ENCODE assay signal across 19 cellular contexts in the genomic region with DNA sequence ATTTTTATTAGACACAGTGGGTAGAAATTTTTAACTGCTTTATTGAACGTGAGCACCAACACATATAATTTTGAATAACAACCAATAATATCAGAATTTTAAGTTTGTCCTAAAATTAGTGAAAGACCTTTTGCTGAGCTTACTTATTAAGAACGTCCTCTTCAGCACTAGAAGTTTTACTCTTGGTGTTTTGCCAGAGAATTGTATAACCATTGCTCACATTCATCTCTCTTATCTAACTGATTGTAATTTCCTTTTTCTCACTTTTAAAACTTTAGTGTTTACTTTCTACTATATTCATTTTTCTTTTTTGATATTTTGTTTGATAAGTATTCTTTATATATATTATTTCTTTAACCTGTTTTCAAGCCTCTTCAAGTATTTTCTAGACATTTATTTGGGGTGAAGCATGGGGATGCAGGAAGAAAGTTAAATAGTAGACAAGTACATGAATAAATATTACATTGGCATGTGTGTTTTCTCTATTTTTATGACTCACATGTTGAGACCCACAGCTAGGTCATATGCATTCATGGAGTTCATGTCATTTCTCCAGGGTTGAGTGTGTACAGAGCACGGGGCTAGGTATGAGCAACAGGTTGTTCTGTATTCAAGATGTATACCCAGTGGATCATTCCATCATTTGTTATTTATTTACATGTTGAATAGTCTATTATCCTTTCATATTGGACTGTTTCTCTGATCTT.
A peak's percentile ranks its signal among the peaks of the same experiment; 100 is the strongest.
DNase-seq lines count a peak whose midpoint lies in the region; ATAC-seq and TF ChIP-seq lines count a peak whose summit lies in the region.
"Had no signal": no experiment of that assay in that cellular context is flagged by ENCODE, and none has a peak within 500 bp of the region (broad histone marks: within the 10 kb centered on the region; RNA-seq: fewer than 3 reads in every experiment).

No MANE protein-coding gene starts in this region.

- POLR2A ChIA-PET in activated CD4-positive, alpha-beta T cell treated with anti-CD3 and anti-CD28 coated beads for 36 hours (lab: Charles Lee) = no interaction called here

- no peaks in the 10 kb centered on the region for H3K4me1 ChIP-seq in hepatocyte (ENCODE audit: insufficient read depth)
- peaks cover 0 to 5% (median 4%) of the 10 kb centered on the region in 4 donors for H3K4me1 ChIP-seq in upper lobe of left lung
- no peaks in the 10 kb centered on the region for H3K4me1 ChIP-seq in psoas muscle
- H3K4me1 ChIP-seq in ascending aorta = no peaks in the 10 kb centered on the region
- H3K4me1 ChIP-seq: sigmoid colon had no signal

- no peaks in the 10 kb centered on the region for H3K79me2 ChIP-seq in hepatocyte

- TF ChIP-seq EP300 in upper lobe of left lung (IDR thresholded peaks at IDR 0.05) = no peak

- H2AFZ ChIP-seq in hepatocyte = no peak overlapping the region

- intact Hi-C loops in activated CD4-positive, alpha-beta T cell treated with anti-CD3 and anti-CD28 coated beads for 36 hours (cut with DNase I, micrococcal nuclease) = no loop called here
- intact Hi-C loops in psoas muscle (cut with DNase I) = no loop called here
- intact Hi-C loops in ascending aorta (cut with DNase I) = no loop called here

- H4K20me1 ChIP-seq in hepatocyte (ENCODE audit: insufficient read depth, poor library complexity, severe bottlenecking) = no peaks in the 10 kb centered on the region

- in situ Hi-C loops in astrocyte of the spinal cord (cut with HindIII; ENCODE audit: low sequenced_read_pairs) = no loop called here

- H3K27ac ChIP-seq in hepatocyte (peak overlapping the region; percentile 35), upper lobe of left lung (peak overlapping the region in 3 of 4 donors; percentile 15 to 45 (median 42)), psoas muscle (no peak overlapping the region), ascending aorta (no peak overlapping the region)
- H3K27ac ChIP-seq: sigmoid colon had no signal

- peak; percentile 47 for ATAC-seq in activated CD4-positive, alpha-beta T cell treated with anti-CD3 and anti-CD28 coated beads for 36 hours
- ATAC-seq in upper lobe of left lung (ENCODE audit: low FRiP score in 2 of 2) (peak; percentile 24 to 73), psoas muscle (no peak)
- ATAC-seq: K562 had no signal

- no peaks in the 10 kb centered on the region for H3K36me3 ChIP-seq in hepatocyte (replicated peaks; ENCODE audit: insufficient read depth, low read depth)
- no peaks in the 10 kb centered on the region for H3K36me3 ChIP-seq in upper lobe of left lung
- no peaks in the 10 kb centered on the region for H3K36me3 ChIP-seq in psoas muscle (ENCODE audit: insufficient read depth in 1 of 2, low read depth in 1 of 2)
- H3K36me3 ChIP-seq in ascending aorta = no peaks in the 10 kb centered on the region
- H3K36me3 ChIP-seq: sigmoid colon had no signal

- 70% methylated on average over 3 of the region's 3 CpGs for WGBS in hepatocyte (ENCODE audit: low lambda C conversion rate, missing lambda C conversion rate)
- 22 to 38% methylated on average over 3 of the region's 3 CpGs for WGBS in upper lobe of left lung, 2 donors
- WGBS in psoas muscle, 3 donors = 60 to 62% (median 61%) methylated on average over 3 of the region's 3 CpGs

- no peaks in the 10 kb centered on the region for H3K9me2 ChIP-seq in hepatocyte (replicated peaks; ENCODE audit: insufficient read depth)

- TF ChIP-seq CTCF in astrocyte of the spinal cord (IDR thresholded peaks at IDR 0.05; ENCODE audit: low read depth, low read length) (no peak), hepatocyte (IDR thresholded peaks at IDR 0.05; ENCODE audit: poor library complexity) (no peak), upper lobe of left lung (IDR thresholded peaks at IDR 0.05) (no peak), psoas muscle (IDR thresholded peaks at IDR 0.05) (no peak), ascending aorta (IDR thresholded peaks at IDR 0.05) (no peak)

- no peak overlapping the region for H3K4me2 ChIP-seq in hepatocyte

- TF ChIP-seq POLR2A in upper lobe of left lung (IDR thresholded peaks at IDR 0.05) = no peak

- no peaks in the 10 kb centered on the region for H3K27me3 ChIP-seq in hepatocyte
- H3K27me3 ChIP-seq in upper lobe of left lung = no peaks in the 10 kb centered on the region
- H3K27me3 ChIP-seq in psoas muscle (ENCODE audit: insufficient read depth in 3 of 3, low read length in 2 of 3) = no peaks in the 10 kb centered on the region
- H3K27me3 ChIP-seq in ascending aorta = no peaks in the 10 kb centered on the region
- H3K27me3 ChIP-seq: sigmoid colon had no signal

- CTCF ChIA-PET in activated CD4-positive, alpha-beta T cell treated with anti-CD3 and anti-CD28 coated beads for 36 hours (lab: Charles Lee) = interaction anchor here (1.5 kb wide), 1 partner anchor 15 kb away, joined by 4 read pairs; no protein-coding TSS in a partner anchor

- no peak overlapping the region for H3K27ac Mint-ChIP-seq in activated CD4-positive, alpha-beta T cell treated with anti-CD3 and anti-CD28 coated beads for 36 hours
- H3K27ac Mint-ChIP-seq: activated naive CD4-positive, alpha-beta T cell treated with anti-CD3 and anti-CD28 coated beads, Interleukin-2, amount 50 U/mL, for 24 hours; memory B cell had no signal

- H3K9me3 ChIP-seq in hepatocyte (ENCODE audit: low read depth) (no peaks in the 10 kb centered on the region), upper lobe of left lung (no peaks in the 10 kb centered on the region), psoas muscle (no peaks in the 10 kb centered on the region), ascending aorta (no peaks in the 10 kb centered on the region)
- H3K9me3 ChIP-seq: sigmoid colon had no signal

- H3K27me3 Mint-ChIP-seq in activated CD4-positive, alpha-beta T cell treated with anti-CD3 and anti-CD28 coated beads for 36 hours = no peaks in the 10 kb centered on the region

- H3K4me3 ChIP-seq in astrocyte of the spinal cord (ENCODE audit: low read depth, low read length) = no peak overlapping the region
- no peak overlapping the region for H3K4me3 ChIP-seq in hepatocyte
- H3K4me3 ChIP-seq in upper lobe of left lung = no peak overlapping the region
- no peak overlapping the region for H3K4me3 ChIP-seq in psoas muscle
- no peak overlapping the region for H3K4me3 ChIP-seq in ascending aorta
- H3K4me3 ChIP-seq: K562, sigmoid colon had no signal

- H3K4me1 Mint-ChIP-seq in activated CD4-positive, alpha-beta T cell treated with anti-CD3 and anti-CD28 coated beads for 36 hours = peaks cover 3% of the 10 kb centered on the region
- H3K4me1 Mint-ChIP-seq: activated naive CD4-positive, alpha-beta T cell treated with anti-CD3 and anti-CD28 coated beads, Interleukin-2, amount 50 U/mL, for 24 hours; memory B cell had no signal

- DNase-seq in activated CD4-positive, alpha-beta T cell treated with anti-CD3 and anti-CD28 coated beads for 36 hours = no peak
- no peak for DNase-seq in activated CD4-positive, alpha-beta T cell treated with anti-CD3 and anti-CD28 coated beads for 48 hours
- peak; percentile 56 for DNase-seq in astrocyte of the spinal cord (ENCODE audit: low read depth, low spot score)
- no peak for DNase-seq in hepatocyte (ENCODE audit: low spot score)
- no peak for DNase-seq in upper lobe of left lung
- DNase-seq in stimulated activated CD4-positive, alpha-beta T cell treated with anti-CD3 and anti-CD28 coated beads, Interleukin-15, amount 100 ng/mL, for 24 hours = no peak
- no peak for DNase-seq in psoas muscle
- no peak for DNase-seq in ascending aorta (ENCODE audit: low spot score in 2 of 2)
- DNase-seq: activated CD4-positive, CD25-positive, alpha-beta regulatory T cell treated with anti-CD3 and anti-CD28 coated beads, Interleukin-2, amount 50 U/mL, for 72 hours; CD8-positive, alpha-beta memory T cell; cerebellar nuclear complex; NCI-H1417 treated with DMSO at 0.1 percent for 48 hours; NCI-H510A treated with DMSO at 0.1 percent for 48 hours; sigmoid colon; stimulated activated naive CD4-positive, alpha-beta T cell had no signal

- H3K4me3 Mint-ChIP-seq in activated CD4-positive, alpha-beta T cell treated with anti-CD3 and anti-CD28 coated beads for 36 hours = no peak overlapping the region
- H3K4me3 Mint-ChIP-seq: activated naive CD4-positive, alpha-beta T cell treated with anti-CD3 and anti-CD28 coated beads, Interleukin-2, amount 50 U/mL, for 24 hours; CD8-positive, alpha-beta memory T cell; memory B cell; neural crest cell had no signal

- H3K9me3 Mint-ChIP-seq in activated CD4-positive, alpha-beta T cell treated with anti-CD3 and anti-CD28 coated beads for 36 hours (ENCODE audit: low read depth) = no peaks in the 10 kb centered on the region
- H3K9me3 Mint-ChIP-seq: activated naive CD4-positive, alpha-beta T cell treated with anti-CD3 and anti-CD28 coated beads, Interleukin-2, amount 50 U/mL, for 24 hours; CD8-positive, alpha-beta memory T cell; memory B cell; neural crest cell had no signal

- no peaks in the 10 kb centered on the region for H3K36me3 Mint-ChIP-seq in activated CD4-positive, alpha-beta T cell treated with anti-CD3 and anti-CD28 coated beads for 36 hours (ENCODE audit: low read depth)
- H3K36me3 Mint-ChIP-seq: activated naive CD4-positive, alpha-beta T cell treated with anti-CD3 and anti-CD28 coated beads, Interleukin-2, amount 50 U/mL, for 24 hours had no signal

Comparison
In these comparisons a context has a peak if more than half of its experiments do, and no peak if none do; other contexts are left out.
1. ATAC-seq: peak in activated CD4-positive, alpha-beta T cell treated with anti-CD3 and anti-CD28 coated beads for 36 hours (single experiment) and upper lobe of left lung (2 of 2); none in psoas muscle (0 of 4).
2. H3K27ac ChIP-seq: peak in hepatocyte (single experiment) and upper lobe of left lung (3 of 4); none in psoas muscle (single experiment) and ascending aorta (0 of 2).